ENCODE assay signal across 1 cellular context in genomic region chr17:75845058-75845711, GRCh38.
A peak's percentile ranks its signal among the peaks of the same experiment; 100 is the strongest.
TF ChIP-seq lines count a peak whose summit lies in the region.

No MANE protein-coding gene starts in this region.

TF ChIP-seq in WTC11, 78 proteins besides CTCF, POLR2A, EP300 and RAD21 (continued from another document):
- TF ChIP-seq IRF1 (CRISPR knock-in tag; IDR thresholded peaks at IDR 0.05) (no peak), EMX1 (CRISPR knock-in tag; IDR thresholded peaks at IDR 0.05) (no peak), ERG (CRISPR knock-in tag; IDR thresholded peaks at IDR 0.05) (peak; percentile 17; the same call in 1 of the 2 replicates), HMGA2 (CRISPR knock-in tag; IDR thresholded peaks at IDR 0.05) (no peak)
- TF ChIP-seq, protein P1, sequence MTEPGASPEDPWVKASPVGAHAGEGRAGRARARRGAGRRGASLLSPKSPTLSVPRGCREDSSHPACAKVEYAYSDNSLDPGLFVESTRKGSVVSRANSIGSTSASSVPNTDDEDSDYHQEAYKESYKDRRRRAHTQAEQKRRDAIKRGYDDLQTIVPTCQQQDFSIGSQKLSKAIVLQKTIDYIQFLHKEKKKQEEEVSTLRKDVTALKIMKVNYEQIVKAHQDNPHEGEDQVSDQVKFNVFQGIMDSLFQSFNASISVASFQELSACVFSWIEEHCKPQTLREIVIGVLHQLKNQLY (CRISPR knock-in tag; IDR thresholded peaks at IDR 0.05), result no peak
